30 cellular contexts compared by ENCODE assay signal in the genomic region with DNA sequence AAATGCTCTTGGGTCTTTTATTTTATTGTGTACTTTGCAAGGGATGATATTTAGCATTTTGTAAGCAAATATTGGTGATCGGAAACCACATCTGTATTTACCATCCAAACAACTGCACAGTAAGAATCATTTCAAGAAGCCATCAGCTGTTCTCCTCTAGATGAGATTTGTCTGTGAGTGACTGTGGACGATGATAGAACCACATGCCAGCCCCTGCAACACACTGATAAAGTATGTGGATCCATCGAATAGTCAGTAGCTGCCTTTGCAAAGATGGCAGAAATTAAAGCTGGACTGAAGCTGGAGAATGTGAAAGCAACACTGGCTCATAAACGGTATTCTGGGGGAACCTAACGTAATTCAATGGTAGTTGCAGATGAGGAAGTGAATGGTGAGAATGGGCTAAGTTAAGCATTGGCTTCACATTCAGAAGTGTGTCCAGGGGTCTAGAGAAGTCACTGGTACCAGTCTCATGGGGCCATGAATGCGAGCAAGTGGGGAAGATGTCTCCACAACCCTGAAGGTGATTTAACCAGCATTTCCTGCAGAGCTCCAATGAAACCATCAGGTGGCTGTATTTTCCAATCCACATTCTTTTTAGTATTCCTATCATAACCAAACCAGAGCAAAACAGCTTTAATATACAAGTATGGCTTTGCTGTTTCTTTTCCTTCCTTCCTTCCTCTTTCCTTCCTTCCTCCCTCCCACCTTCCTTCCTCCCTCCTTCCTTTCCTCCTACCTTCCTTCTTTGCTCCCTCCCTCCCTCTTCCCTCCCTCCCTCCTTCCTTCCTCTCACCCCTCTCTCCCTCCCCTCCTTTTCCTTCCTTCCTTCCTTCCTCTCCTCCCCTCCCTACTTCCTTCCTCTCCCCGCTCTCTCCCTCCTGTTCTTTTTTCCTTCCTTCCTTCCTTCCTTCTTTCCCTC.
DNase-seq lines count a peak whose midpoint lies in the region; ATAC-seq, FAIRE-seq and TF ChIP-seq lines count a peak whose summit lies in the region.
"Had no signal": no experiment of that assay in that cellular context is flagged by ENCODE, and none has a peak within 500 bp of the region (broad histone marks: within the 10 kb centered on the region; RNA-seq: fewer than 3 reads in every experiment).

No MANE protein-coding gene starts in this region.

- H4K20me1 ChIP-seq in HepG2 (ENCODE audit: insufficient read depth, low read length): no peaks in the 10 kb centered on the region
- H4K20me1 ChIP-seq: BLaER1 treated with 17β-estradiol and CSF1 and Interleukin-3, amounts not matched to agents 10 nM and 100 nM had no signal

- POLR2A ChIA-PET in A549 (lab: Yijun Ruan, JAX): no interaction called here
- POLR2A ChIA-PET in HepG2 (lab: Yijun Ruan, JAX): no interaction called here

- TF ChIP-seq RAD21 in A549 (conservative IDR thresholded peaks at IDR 0.05 in 1 of 2, IDR thresholded peaks at IDR 0.05 in 1 of 2): peak in 1 of 2 experiments; percentile 32; a peak in 1 of 5 replicates
- no peak for TF ChIP-seq RAD21 in HepG2 (CRISPR knock-in tag; IDR thresholded peaks at IDR 0.05)

- TF ChIP-seq CTCF in A549 (IDR thresholded peaks at IDR 0.05): peak; percentile 9; the same call in 1 of the 3 replicates
- TF ChIP-seq CTCF in HepG2 (CRISPR knock-in tag; IDR thresholded peaks at IDR 0.05): peak; percentile 13; the same call in 1 of the 2 replicates
- TF ChIP-seq CTCF in glutamatergic neuron (IDR thresholded peaks at IDR 0.05; ENCODE audit: partially characterized antibody, unreplicated experiment): no peak

- H3K36me3 ChIP-seq in SK-N-MC (ENCODE audit: insufficient read depth, low read length): 0 out of 2 replicates have a peak, but pooled peaks cover 4% of the 10 kb centered on the region
- no peaks in the 10 kb centered on the region for H3K36me3 ChIP-seq in HepG2 (replicated peaks in 1 of 2; ENCODE audit: control insufficient read depth in 1 of 2, insufficient read depth in 2 of 2, low read length in 2 of 2)
- H3K36me3 ChIP-seq: ascending aorta; BLaER1 treated with 17β-estradiol and CSF1 and Interleukin-3, amounts not matched to agents 10 nM and 100 nM; sigmoid colon had no signal

- FAIRE-seq in A549 (lab: Jason Lieb, UNC) (no peak), HepG2 (lab: Jason Lieb, UNC) (no peak)
- FAIRE-seq: colon, endothelial cell of umbilical vein had no signal

- no peaks in the 10 kb centered on the region for H3K4me1 ChIP-seq in A549
- peaks cover 41% of the 10 kb centered on the region for H3K4me1 ChIP-seq in HepG2 (ENCODE audit: insufficient read depth, low read length)
- H3K4me1 ChIP-seq: ascending aorta had no signal

- intact Hi-C loops in HepG2 (cut with micrococcal nuclease; ENCODE audit: unreplicated experiment): no loop called here

- H3K27ac ChIP-seq in A549 (no peak overlapping the region), SK-N-MC (peak overlapping the region; percentile 63), HepG2 (ENCODE audit: extremely low read length, insufficient read depth, low read length) (no peak overlapping the region)
- H3K27ac ChIP-seq: ascending aorta; BLaER1 treated with 17β-estradiol and CSF1 and Interleukin-3, amounts not matched to agents 10 nM and 100 nM; sigmoid colon had no signal

- ATAC-seq in A549 (peak; percentile 33 to 51; a peak in 2 of 6 replicates), HepG2 (no peak)
- ATAC-seq: left colon had no signal

- no TSS peak for BruUV-seq in HepG2 (replicated peaks; lab: Mats Ljungman, UMichigan)

- H3K79me2 ChIP-seq in HepG2 (ENCODE audit: insufficient read depth, low read length): no peaks in the 10 kb centered on the region

- TF ChIP-seq POLR2A in A549 (IDR thresholded peaks at IDR 0.05; ENCODE audit: low read length) (no peak), HepG2 (IDR thresholded peaks at IDR 0.05; ENCODE audit: insufficient read depth in 1 of 2, low read depth in 2 of 2, low read length in 2 of 2) (no peak)

- WGBS in A549 (ENCODE audit: missing lambda C conversion rate): 47% methylated on average over 7 of the region's 7 CpGs
- 95% methylated on average over 7 of the region's 7 CpGs for WGBS in HepG2 (ENCODE audit: low lambda C conversion rate)

- H3K4me3 ChIP-seq in A549: no peak overlapping the region
- peak overlapping the region; percentile 43 for H3K4me3 ChIP-seq in SK-N-MC
- H3K4me3 ChIP-seq in HepG2 (replicated peaks in 1 of 3; ENCODE audit: insufficient read depth in 1 of 3, low read depth in 2 of 3, low read length in 3 of 3): no peak overlapping the region
- H3K4me3 ChIP-seq: ascending aorta; BLaER1 treated with 17β-estradiol and CSF1 and Interleukin-3, amounts not matched to agents 10 nM and 100 nM; sigmoid colon had no signal

- H3K4me3 Mint-ChIP-seq in glutamatergic neuron (ENCODE audit: unreplicated experiment): no peak overlapping the region
- H3K4me3 Mint-ChIP-seq: activated B cell treated with CpG ODN at 0.5 μM for 24 hours; activated CD4-positive, alpha-beta T cell treated with anti-CD3 and anti-CD28 coated beads, Interleukin-2, amount 10 ng/mL, durations not matched to agents 7 days and 5 days; activated naive CD8-positive, alpha-beta T cell treated with anti-CD3 and anti-CD28 coated beads, Interleukin-2, amount 10 ng/mL, durations not matched to agents 7 days and 5 days; activated T-cell treated with anti-CD3 and anti-CD28 coated beads, Interleukin-2, amount 50 U/mL, for 24 hours; HFFc6 had no signal

- H3K4me2 ChIP-seq in A549 (peak overlapping the region; percentile 42; the same call in 2 of the 3 replicates), HepG2 (ENCODE audit: low read depth, low read length) (no peak overlapping the region)
- H3K4me2 ChIP-seq: BLaER1 treated with 17β-estradiol and CSF1 and Interleukin-3, amounts not matched to agents 10 nM and 100 nM had no signal

- no peak for DNase-seq in A549 (ENCODE audit: low read depth in 1 of 2, low spot score in 1 of 2)
- DNase-seq in DMS53 treated with DMSO at 0.1 percent for 48 hours (lab: John Stamatoyannopoulos, UW; ENCODE audit: unreplicated experiment): peak; percentile 9
- no peak for DNase-seq in SK-N-MC (ENCODE audit: low read depth, low spot score)
- no peak for DNase-seq in HepG2 (ENCODE audit: low spot score)
- no peak for DNase-seq in glutamatergic neuron
- no peak for DNase-seq in activated CD4-positive, alpha-beta T cell treated with anti-CD3 and anti-CD28 coated beads, Interleukin-2, amount 50 U/mL, for 48 hours
- DNase-seq in G401 (ENCODE audit: low spot score): no peak
- no peak for DNase-seq in AG08396 (ENCODE audit: low spot score)
- DNase-seq: activated B cell treated with CpG ODN at 0.5 μM for 24 hours; activated CD4-positive, alpha-beta T cell treated with anti-CD3 and anti-CD28 coated beads, Interleukin-2, amount 10 ng/mL, durations not matched to agents 7 days and 5 days; activated effector memory CD4-positive, alpha-beta T cell treated with anti-CD3 and anti-CD28 coated beads, Interleukin-2, amount 50 U/mL, for 16 hours; activated naive CD8-positive, alpha-beta T cell treated with anti-CD3 and anti-CD28 coated beads, Interleukin-2, amount 10 ng/mL, durations not matched to agents 7 days and 5 days; activated T-cell treated with anti-CD3 and anti-CD28 coated beads, Interleukin-2, amount 50 U/mL, for 24 hours; DND-41; HFFc6; KBM-7; left colon; mesendoderm; NCI-H1930; NCI-H2171 treated with DMSO at 0.1 percent for 48 hours; NCI-H524; sigmoid colon; stimulated activated CD4-positive, alpha-beta T cell treated with anti-CD3 and anti-CD28 coated beads, Interleukin-4, amount 100 ng/mL, for 24 hours; T-helper 1 cell; trophoblast cell had no signal

- no peaks in the 10 kb centered on the region for H3K4me1 Mint-ChIP-seq in glutamatergic neuron (ENCODE audit: low read depth, unreplicated experiment)
- H3K4me1 Mint-ChIP-seq: activated CD4-positive, alpha-beta T cell treated with anti-CD3 and anti-CD28 coated beads, Interleukin-2, amount 10 ng/mL, durations not matched to agents 7 days and 5 days; activated naive CD8-positive, alpha-beta T cell treated with anti-CD3 and anti-CD28 coated beads, Interleukin-2, amount 10 ng/mL, durations not matched to agents 7 days and 5 days had no signal

- CTCF ChIA-PET in A549 (lab: Yijun Ruan, JAX): interaction anchor here (0.8 to 11.8 kb wide), 12 partner anchors 8 to 739 kb away, joined by 3 to 128 read pairs (median 4); no protein-coding TSS in a partner anchor
- CTCF ChIA-PET in HepG2 (lab: Yijun Ruan, JAX; ENCODE audit: low intra/inter-chr PET ratio, low total read pairs): no interaction called here

- peaks cover under 1% of the 10 kb centered on the region for H3K9me3 Mint-ChIP-seq in glutamatergic neuron (ENCODE audit: unreplicated experiment)
- H3K9me3 Mint-ChIP-seq: activated B cell treated with CpG ODN at 0.5 μM for 24 hours; activated CD4-positive, alpha-beta T cell treated with anti-CD3 and anti-CD28 coated beads, Interleukin-2, amount 10 ng/mL, durations not matched to agents 7 days and 5 days; activated naive CD8-positive, alpha-beta T cell treated with anti-CD3 and anti-CD28 coated beads, Interleukin-2, amount 10 ng/mL, durations not matched to agents 7 days and 5 days; activated T-cell treated with anti-CD3 and anti-CD28 coated beads, Interleukin-2, amount 50 U/mL, for 24 hours; HFFc6 had no signal

- H2AFZ ChIP-seq in HepG2 (ENCODE audit: low read length): no peak overlapping the region

- no peaks in the 10 kb centered on the region for H3K27me3 Mint-ChIP-seq in glutamatergic neuron (ENCODE audit: unreplicated experiment)
- H3K27me3 Mint-ChIP-seq: activated B cell treated with CpG ODN at 0.5 μM for 24 hours, progenitor cell of endocrine pancreas had no signal

- no peak for TF ChIP-seq EP300 in A549 (IDR thresholded peaks at IDR 0.05)
- no peak for TF ChIP-seq EP300 in HepG2 (IDR thresholded peaks at IDR 0.05; ENCODE audit: low read depth in 2 of 2, low read length in 2 of 2)
- TF ChIP-seq EP300 in HepG2 (CRISPR knock-in tag; IDR thresholded peaks at IDR 0.05; ENCODE audit: borderline replicate concordance): no peak

- H3K36me3 Mint-ChIP-seq in glutamatergic neuron (ENCODE audit: unreplicated experiment): no peaks in the 10 kb centered on the region
- H3K36me3 Mint-ChIP-seq: activated naive CD8-positive, alpha-beta T cell treated with anti-CD3 and anti-CD28 coated beads, Interleukin-2, amount 10 ng/mL, durations not matched to agents 7 days and 5 days had no signal

- H3K9me3 ChIP-seq in A549 (peaks cover 4% of the 10 kb centered on the region; the same call in 1 of the 3 replicates), SK-N-MC (ENCODE audit: low read depth, low read length) (peaks cover 4% of the 10 kb centered on the region; the same call in 1 of the 2 replicates), HepG2 (ENCODE audit: low read length) (peaks cover 28% of the 10 kb centered on the region)
- H3K9me3 ChIP-seq: ascending aorta, sigmoid colon had no signal

- H3K27me3 ChIP-seq in HepG2 (ENCODE audit: control insufficient read depth in 1 of 2, insufficient read depth in 2 of 2, low read length in 2 of 2): no peaks in the 10 kb centered on the region
- H3K27me3 ChIP-seq: ascending aorta; BLaER1 treated with 17β-estradiol and CSF1 and Interleukin-3, amounts not matched to agents 10 nM and 100 nM; sigmoid colon had no signal

- no peak overlapping the region for H3K27ac Mint-ChIP-seq in glutamatergic neuron (ENCODE audit: unreplicated experiment)
- H3K27ac Mint-ChIP-seq: activated B cell treated with CpG ODN at 0.5 μM for 24 hours; activated CD4-positive, alpha-beta T cell treated with anti-CD3 and anti-CD28 coated beads, Interleukin-2, amount 10 ng/mL, durations not matched to agents 7 days and 5 days; activated naive CD8-positive, alpha-beta T cell treated with anti-CD3 and anti-CD28 coated beads, Interleukin-2, amount 10 ng/mL, durations not matched to agents 7 days and 5 days; activated T-cell treated with anti-CD3 and anti-CD28 coated beads, Interleukin-2, amount 50 U/mL, for 24 hours; HFFc6; progenitor cell of endocrine pancreas had no signal

- no peak overlapping the region for H3K9ac ChIP-seq in SK-N-MC (ENCODE audit: insufficient read length)
- H3K9ac ChIP-seq in HepG2 (ENCODE audit: insufficient read depth, low read depth, low read length): no peak overlapping the region
- H3K9ac ChIP-seq: BLaER1 treated with 17β-estradiol and CSF1 and Interleukin-3, amounts not matched to agents 10 nM and 100 nM had no signal

- in situ Hi-C loops in HepG2 (cut with HindIII; ENCODE audit: extremely low pct_ligation_motif_present, low pct_unique_long_range_greater_than_20kb) (loop anchor here (25.0 kb wide), 1 partner anchor 276 kb away; a partner anchor contains a TSS), G401 (cut with HindIII; ENCODE audit: low sequenced_read_pairs) (no loop called here)
